ENCODE assay signal across 18 cellular contexts in genomic region chr10:129694633-129695356, GRCh38.
DNase-seq lines count a peak whose midpoint lies in the region; ATAC-seq, FAIRE-seq and TF ChIP-seq lines count a peak whose summit lies in the region.
"Had no signal": no experiment of that assay in that cellular context is flagged by ENCODE, and none has a peak within 500 bp of the region (broad histone marks: within the 10 kb centered on the region; RNA-seq: fewer than 3 reads in every experiment).

No MANE protein-coding gene starts in this region.

- no peaks in the 10 kb centered on the region for H3K36me3 ChIP-seq in ascending aorta

- H3K4me1 ChIP-seq in ascending aorta, result peaks cover 5 to 22% of the 10 kb centered on the region in 2 donors

- ATAC-seq in omental fat pad (ENCODE audit: low FRiP score), result no peak
- ATAC-seq: left colon; stimulated activated naive CD8-positive, alpha-beta T cell treated with anti-CD3 and anti-CD28 coated beads, Interleukin-15, amount 100 ng/mL, for 72 hours had no signal

- DNase-seq in ascending aorta (ENCODE audit: low spot score in 2 of 2) (no peak), frontal cortex (ENCODE audit: low spot score in 2 of 2) (peak in 1 of 2 donors; percentile 12), lower leg skin (ENCODE audit: low spot score in 2 of 2) (peak; percentile 39 to 85), stromal cell of bone marrow (ENCODE audit: low read depth) (peak; percentile 17), omental fat pad (ENCODE audit: low spot score) (no peak), HuH-7 (ENCODE audit: low spot score) (no peak), DMS79 (lab: John Stamatoyannopoulos, UW) (no peak)
- DNase-seq in activated CD8-positive, alpha-beta memory T cell treated with anti-CD3 and anti-CD28 coated beads for 24 hours, result no peak
- DNase-seq: activated CD4-positive, alpha-beta T cell treated with anti-CD3 and anti-CD28 coated beads, Interleukin-2, amount 50 U/mL, for 1 hour; activated T-cell treated with anti-CD3 and anti-CD28 coated beads for 4 hours; dermis blood vessel endothelial cell; EL; Kasumi-1; left colon; naive B cell; NCI-H345; RPMI8226; stimulated activated naive CD8-positive, alpha-beta T cell treated with anti-CD3 and anti-CD28 coated beads, Interleukin-15, amount 100 ng/mL, for 72 hours had no signal

- H3K27ac ChIP-seq in ascending aorta, result peak overlapping the region; percentile 13 to 47

- FAIRE-seq in frontal cortex (lab: Jason Lieb, UNC), result peak; percentile 44

- H3K4me3 ChIP-seq in ascending aorta (no peak overlapping the region), lower leg skin (ENCODE audit: low read depth, poor library complexity, severe bottlenecking) (no peak overlapping the region)

- intact Hi-C loops in ascending aorta (cut with DNase I), result no loop called here
- intact Hi-C loops in lower leg skin (cut with DNase I; ENCODE audit: low total_unique reads), result no loop called here

- TF ChIP-seq POLR2A in lower leg skin (IDR thresholded peaks at IDR 0.05), result no peak

- TF ChIP-seq CTCF in ascending aorta (IDR thresholded peaks at IDR 0.05) (no peak), lower leg skin (IDR thresholded peaks at IDR 0.05) (no peak), omental fat pad (IDR thresholded peaks at IDR 0.05) (no peak)

- no peaks in the 10 kb centered on the region for H3K9me3 ChIP-seq in ascending aorta

- H3K27me3 ChIP-seq in ascending aorta, result no peaks in the 10 kb centered on the region

- 39 to 47% methylated on average over 7 of the region's 7 CpGs for WGBS in lower leg skin, 2 donors

Comparison
In these comparisons a context has a peak if more than half of its experiments do, and no peak if none do; other contexts are left out.
1. DNase-seq: peak in lower leg skin (2 of 2) and stromal cell of bone marrow (single experiment); none in ascending aorta (0 of 2), omental fat pad (single experiment), HuH-7 (single experiment), DMS79 (single experiment) and activated CD8-positive, alpha-beta memory T cell treated with anti-CD3 and anti-CD28 coated beads for 24 hours (single experiment).